Comparison of ENCODE assay signal across 8 cellular contexts in the genomic region with DNA sequence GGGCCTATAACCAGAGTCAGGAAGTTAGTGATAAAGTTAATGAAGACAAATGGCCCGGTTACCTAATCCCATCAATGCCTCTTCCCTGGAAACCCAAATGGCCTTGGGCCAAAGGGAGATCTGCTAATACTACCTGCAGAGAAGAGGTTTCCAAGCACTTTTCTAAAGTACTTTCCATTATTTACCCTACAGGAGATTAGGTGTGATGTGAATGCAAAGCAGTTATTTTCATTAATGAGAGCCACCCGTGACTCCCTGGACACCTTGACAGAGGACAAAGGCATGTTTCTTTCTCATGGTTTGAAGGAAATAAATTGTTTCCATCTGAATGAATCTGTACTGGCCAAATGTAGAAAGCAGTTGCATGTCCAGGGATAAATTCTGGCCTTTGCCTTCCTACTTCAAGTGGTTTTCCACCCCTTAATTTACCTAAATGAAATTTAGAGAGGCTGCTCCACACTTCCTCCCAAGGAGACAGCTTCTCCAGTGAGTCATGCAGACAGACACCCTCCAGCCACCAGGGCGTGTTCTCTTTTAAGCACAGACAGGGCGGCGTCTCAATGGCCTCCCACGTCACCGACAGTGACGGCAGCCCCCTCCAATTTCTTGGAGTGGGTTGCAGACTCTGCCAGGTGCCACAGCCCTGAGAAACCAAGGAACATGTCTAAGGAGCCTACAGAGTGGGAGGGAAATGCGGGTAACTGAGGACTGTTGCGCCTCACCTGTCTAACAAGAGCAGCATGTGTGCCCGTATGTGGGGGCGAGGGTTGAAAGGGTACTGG. TPM values are rescaled to one million over a fixed set of nuclear protein-coding genes. Genes with fewer than 3 reads are reported as not detected.
A peak's percentile ranks its signal among the peaks of the same experiment; 100 is the strongest.
DNase-seq lines count a peak whose midpoint lies in the region; ATAC-seq and TF ChIP-seq lines count a peak whose summit lies in the region.

No MANE protein-coding gene starts in this region.

- peak; percentile 79 to 85 for ATAC-seq in lower lobe of right lung

- H3K4me3 ChIP-seq in adipocyte (ENCODE audit: low read length): peak overlapping the region; percentile 40
- H3K4me3 ChIP-seq in lower lobe of right lung: no peak overlapping the region
- no peak overlapping the region for H3K4me3 ChIP-seq in sigmoid colon

- H3K36me3 Mint-ChIP-seq in glutamatergic neuron (ENCODE audit: unreplicated experiment): no peaks in the 10 kb centered on the region

- no peaks in the 10 kb centered on the region for H3K9me3 Mint-ChIP-seq in glutamatergic neuron (ENCODE audit: unreplicated experiment)

- no peak for TF ChIP-seq POLR2A in sigmoid colon (IDR thresholded peaks at IDR 0.05)

- intact Hi-C loops in lower lobe of right lung (cut with DNase I) (no loop called here), sigmoid colon (cut with DNase I) (no loop called here)

- TF ChIP-seq EP300 in sigmoid colon (IDR thresholded peaks at IDR 0.05): no peak

- TF ChIP-seq CTCF in lower lobe of right lung (IDR thresholded peaks at IDR 0.05) (no peak), glutamatergic neuron (IDR thresholded peaks at IDR 0.05; ENCODE audit: partially characterized antibody, unreplicated experiment) (no peak), sigmoid colon (IDR thresholded peaks at IDR 0.05) (no peak)

- no peak overlapping the region for H3K4me3 Mint-ChIP-seq in glutamatergic neuron (ENCODE audit: unreplicated experiment)

- H3K27ac Mint-ChIP-seq in glutamatergic neuron (ENCODE audit: unreplicated experiment): no peak overlapping the region

- peaks cover 15% of the 10 kb centered on the region for H3K4me1 ChIP-seq in adipocyte (ENCODE audit: control insufficient read depth, insufficient read depth, low read length)
- no peaks in the 10 kb centered on the region for H3K4me1 ChIP-seq in lower lobe of right lung
- H3K4me1 ChIP-seq in sigmoid colon: peaks cover 0 to 15% (median 6%) of the 10 kb centered on the region in 4 donors

- H3K36me3 ChIP-seq in adipocyte (ENCODE audit: control insufficient read depth, insufficient read depth, low read length, severe bottlenecking) (no peaks in the 10 kb centered on the region), lower lobe of right lung (no peaks in the 10 kb centered on the region), sigmoid colon (no peaks in the 10 kb centered on the region)

- WGBS in sigmoid colon, 2 donors: 83 to 86% methylated on average over 12 of the region's 12 CpGs

- no peaks in the 10 kb centered on the region for H3K27me3 Mint-ChIP-seq in glutamatergic neuron (ENCODE audit: unreplicated experiment)

- no peaks in the 10 kb centered on the region for H3K27me3 ChIP-seq in adipocyte (replicated peaks; ENCODE audit: control insufficient read depth, insufficient read depth, low read length)
- H3K27me3 ChIP-seq in lower lobe of right lung (ENCODE audit: low read depth): no peaks in the 10 kb centered on the region
- no peaks in the 10 kb centered on the region for H3K27me3 ChIP-seq in sigmoid colon

- peak overlapping the region; percentile 71 for H3K9ac ChIP-seq in adipocyte (ENCODE audit: low read length)

- peaks cover 8% of the 10 kb centered on the region for H3K4me1 Mint-ChIP-seq in glutamatergic neuron (ENCODE audit: low read depth, unreplicated experiment)

- H3K9me3 ChIP-seq in adipocyte (ENCODE audit: control insufficient read depth, low read length): no peaks in the 10 kb centered on the region
- H3K9me3 ChIP-seq in lower lobe of right lung: no peaks in the 10 kb centered on the region
- H3K9me3 ChIP-seq in sigmoid colon: no peaks in the 10 kb centered on the region

- H3K27ac ChIP-seq in lower lobe of right lung: no peak overlapping the region
- peak overlapping the region in 1 of 4 donors; percentile 27 for H3K27ac ChIP-seq in sigmoid colon

- DNase-seq in DMS153 (lab: John Stamatoyannopoulos, UW) (peak; percentile 74), NCI-H1048 (lab: John Stamatoyannopoulos, UW) (peak; percentile 86), adipocyte (ENCODE audit: low read depth) (peak; percentile 86), lower lobe of right lung (no peak), RKO (ENCODE audit: low spot score) (no peak), glutamatergic neuron (no peak), sigmoid colon (no peak)
- no peak for DNase-seq in activated CD4-positive, alpha-beta T cell treated with anti-CD3 and anti-CD28 coated beads for 1 hour

RNA-seq across cellular contexts. Expression of gene GNPNAT1, which starts 43.9 kb away (rescaled TPM):
- total RNA-seq in lower lobe of right lung (9.5 TPM), glutamatergic neuron (ENCODE audit: unreplicated experiment) (9.2 TPM), sigmoid colon (10 to 100 TPM; 13.3 to 18.8 (median 15.3) TPM)
- 10 to 100 TPM; 24.0 to 34.9 (median 27.8) TPM for polyA plus RNA-seq in sigmoid colon

Comparison
In these comparisons a context has a peak if more than half of its experiments do, and no peak if none do; other contexts are left out.
1. DNase-seq: peak in DMS153 (single experiment), NCI-H1048 (single experiment) and adipocyte (single experiment); none in lower lobe of right lung (single experiment), RKO (single experiment), activated CD4-positive, alpha-beta T cell treated with anti-CD3 and anti-CD28 coated beads for 1 hour (single experiment), glutamatergic neuron (single experiment) and sigmoid colon (single experiment).